Comparison of ENCODE assay signal across 20 cellular contexts in genomic region chr18:36601316-36601715, GRCh38.
"Had no signal": no experiment of that assay in that cellular context is flagged by ENCODE, and none has a peak within 500 bp of the region (broad histone marks: within the 10 kb centered on the region; RNA-seq: fewer than 3 reads in every experiment).

No MANE protein-coding gene starts in this region.

- ATAC-seq: activated naive CD4-positive, alpha-beta T cell treated with anti-CD3 and anti-CD28 coated beads, Interleukin-2, amount 50 U/mL, for 72 hours; lower lobe of right lung; naive thymus-derived CD8-positive, alpha-beta T cell; stimulated activated naive CD8-positive, alpha-beta T cell treated with anti-CD3 and anti-CD28 coated beads, Interleukin-15, Interleukin-2, amounts not matched to agents 100 U/mL and 50 U/mL, for 24 hours had no signal

- H3K4me1 ChIP-seq: lower lobe of right lung, prostate gland, right atrium auricular region, uterus had no signal

- DNase-seq: activated CD4-positive, alpha-beta T cell treated with anti-CD3 and anti-CD28 coated beads, Interleukin-2, amount 50 U/mL, for 4 hours; activated gamma-delta T cell treated with Interleukin-2 at 50 U/mL for 16 hours; activated T-cell treated with anti-CD3 and anti-CD28 coated beads for 4 hours; amniotic stem cell; dermis blood vessel endothelial cell; effector memory CD4-positive, alpha-beta T cell; foreskin fibroblast; glutamatergic neuron; hippocampal formation; islet precursor cell; lower lobe of right lung; naive thymus-derived CD8-positive, alpha-beta T cell; stimulated activated CD4-positive, alpha-beta T cell treated with anti-CD3 and anti-CD28 coated beads, Interleukin-2, amount 100 ng/mL, for 24 hours; stimulated activated naive CD8-positive, alpha-beta T cell treated with anti-CD3 and anti-CD28 coated beads, Interleukin-15, Interleukin-2, amounts not matched to agents 100 U/mL and 50 U/mL, for 24 hours; transverse colon; uterus had no signal

- H3K27ac ChIP-seq: cardiac muscle cell, lower lobe of right lung, prostate gland, right atrium auricular region, transverse colon, uterus had no signal

- H3K36me3 ChIP-seq: lower lobe of right lung, prostate gland, right atrium auricular region, transverse colon, uterus had no signal

- H3K27me3 ChIP-seq: cardiac muscle cell, right atrium auricular region, transverse colon, uterus had no signal

- H3K4me3 ChIP-seq: cardiac muscle cell, lower lobe of right lung, prostate gland, right atrium auricular region, transverse colon, uterus had no signal

- H3K9me3 ChIP-seq: lower lobe of right lung, prostate gland, right atrium auricular region, transverse colon, uterus had no signal
